ENCODE assay signal across 12 cellular contexts in the genomic region with DNA sequence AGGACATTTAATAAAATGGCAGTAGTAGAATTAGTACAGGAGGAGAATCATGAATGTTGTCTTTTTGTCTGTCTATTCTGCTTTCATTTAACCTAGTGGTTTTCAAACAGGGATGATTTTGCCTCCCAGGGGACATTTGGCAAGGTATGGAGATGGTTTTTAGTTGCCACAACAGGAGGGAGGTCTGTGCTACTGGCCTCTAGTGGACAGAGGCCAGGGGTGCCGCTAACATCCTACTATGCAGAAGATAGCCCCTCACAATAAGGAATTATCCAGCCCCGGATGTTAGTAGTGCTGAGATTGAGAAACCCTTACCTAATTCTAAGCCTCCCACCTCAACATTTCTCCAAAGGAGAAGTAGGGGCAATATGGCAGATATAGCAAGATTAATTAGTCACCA. TPM values are rescaled to one million over a fixed set of nuclear protein-coding genes. Genes with fewer than 3 reads are reported as not detected.
A peak's percentile ranks its signal among the peaks of the same experiment; 100 is the strongest.
DNase-seq lines count a peak whose midpoint lies in the region; ATAC-seq, FAIRE-seq and TF ChIP-seq lines count a peak whose summit lies in the region.
"Had no signal": no experiment of that assay in that cellular context is flagged by ENCODE, and none has a peak within 500 bp of the region (broad histone marks: within the 10 kb centered on the region; RNA-seq: fewer than 3 reads in every experiment).

No MANE protein-coding gene starts in this region.

- H4K20me1 ChIP-seq in PC-3 (ENCODE audit: low read length), result peaks cover 14% of the 10 kb centered on the region; the same call in 1 of the 2 replicates

- TF ChIP-seq CTCF in A549 (IDR thresholded peaks at IDR 0.05), result peak; percentile 46
- peak; percentile 33 for TF ChIP-seq CTCF in GM10248 (IDR thresholded peaks at IDR 0.05; ENCODE audit: control extremely low read depth, extremely low read depth, low read depth, missing control alignments)
- peak; percentile 78 for TF ChIP-seq CTCF in PC-3 (conservative IDR thresholded peaks at IDR 0.05; ENCODE audit: low read depth, low read length)

- FAIRE-seq in A549 (lab: Jason Lieb, UNC), result no peak

- intact Hi-C loops in PC-3 (cut with micrococcal nuclease), result no loop called here

- no peak overlapping the region for H2AFZ ChIP-seq in PC-3 (ENCODE audit: low read length)

- 85% methylated on average over 2 of the region's 2 CpGs for WGBS in A549 (ENCODE audit: missing lambda C conversion rate)

- H3K4me1 ChIP-seq in A549 (no peaks in the 10 kb centered on the region), PC-3 (ENCODE audit: insufficient read depth, low read length) (no peaks in the 10 kb centered on the region)
- H3K4me1 ChIP-seq: HAP-1 had no signal

- no peaks in the 10 kb centered on the region for H3F3A ChIP-seq in PC-3 (ENCODE audit: low read length, unreplicated experiment)

- POLR2A ChIA-PET in A549 (lab: Yijun Ruan, JAX) (no interaction called here), GM10248 (lab: Yijun Ruan, JAX) (no interaction called here), PC-3 (lab: Charles Lee; ENCODE audit: unreplicated experiment) (no interaction called here)

- H3K9me3 ChIP-seq in A549 (0 out of 3 replicates have a peak, but pooled peaks cover 5% of the 10 kb centered on the region), PC-3 (ENCODE audit: low read length) (peaks cover 5% of the 10 kb centered on the region; the same call in 1 of the 2 replicates)

- no peak overlapping the region for H3K4me3 ChIP-seq in A549
- no peak overlapping the region for H3K4me3 ChIP-seq in PC-3 (ENCODE audit: low read length)
- H3K4me3 ChIP-seq: HAP-1 had no signal

- TF ChIP-seq POLR2A in A549 (IDR thresholded peaks at IDR 0.05; ENCODE audit: low read length), result no peak

- H3K9ac ChIP-seq in PC-3 (ENCODE audit: low read length), result no peak overlapping the region

- no peak for TF ChIP-seq EP300 in A549 (IDR thresholded peaks at IDR 0.05)

- peak in 1 of 2 experiments; percentile 19 for DNase-seq in A549 (ENCODE audit: low read depth in 1 of 2, low spot score in 1 of 2)
- DNase-seq in GM10248 (ENCODE audit: extremely low spot score), result no peak
- DNase-seq in PC-3, result peak; percentile 39
- DNase-seq in glomerular visceral epithelial cell (ENCODE audit: extremely low spot score), result peak; percentile 8
- no peak for DNase-seq in NCI-H510A treated with DMSO at 0.1 percent for 48 hours (lab: John Stamatoyannopoulos, UW)
- DNase-seq: activated naive CD8-positive, alpha-beta T cell treated with anti-CD3 and anti-CD28 coated beads, Interleukin-2, amount 10 ng/mL, durations not matched to agents 7 days and 5 days; head of caudate nucleus; NCI-H1092 treated with DMSO at 0.1 percent for 48 hours had no signal

- no peak for TF ChIP-seq RAD21 in A549 (conservative IDR thresholded peaks at IDR 0.05 in 1 of 2, IDR thresholded peaks at IDR 0.05 in 1 of 2)

- no TSS peak for BruUV-seq in PC-3 (replicated peaks; lab: Mats Ljungman, UMichigan)

- H3K27me3 ChIP-seq in PC-3 (ENCODE audit: low read length), result no peaks in the 10 kb centered on the region

- H3K27ac ChIP-seq in A549 (no peak overlapping the region), PC-3 (ENCODE audit: low read length) (no peak overlapping the region)

- ATAC-seq in A549 (peak; percentile 93 to 95; a peak in 5 of 6 replicates), PC-3 (peak; percentile 33; the same call in 1 of the 2 replicates), HG02763 (IDR thresholded peaks at IDR 0.05; ENCODE audit: unreplicated experiment) (no peak), GM21619 (IDR thresholded peaks at IDR 0.05; ENCODE audit: unreplicated experiment) (no peak), HG03135 (IDR thresholded peaks at IDR 0.05; ENCODE audit: unreplicated experiment) (no peak)

- no peaks in the 10 kb centered on the region for H3K9me2 ChIP-seq in PC-3 (replicated peaks; ENCODE audit: low read length)

- peaks cover 83% of the 10 kb centered on the region for H3K36me3 ChIP-seq in PC-3 (ENCODE audit: low read depth, low read length)
- H3K36me3 ChIP-seq: HAP-1 had no signal

- CTCF ChIA-PET in A549 (lab: Yijun Ruan, JAX) (interaction anchor here (0.6 to 3.7 kb wide), 4 partner anchors 11 to 923 kb away, joined by 4 to 23 read pairs (median 12); no protein-coding TSS in a partner anchor), GM10248 (lab: Yijun Ruan, JAX) (interaction anchor here (1.2 to 5.1 kb wide), 4 partner anchors 10 to 1257 kb away, joined by 3 to 33 read pairs (median 24); no protein-coding TSS in a partner anchor), PC-3 (lab: Charles Lee) (no interaction called here)

- H3K4me2 ChIP-seq in A549 (no peak overlapping the region), PC-3 (ENCODE audit: low read length) (no peak overlapping the region)

- peaks cover 13% of the 10 kb centered on the region; the same call in 1 of the 2 replicates for H3K79me2 ChIP-seq in PC-3 (ENCODE audit: low read length)

TF ChIP-seq in A549, 52 proteins besides CTCF, POLR2A, EP300 and RAD21:
- 0 out of 3 replicates have a peak, but pooled peaks have one; percentile 10 for TF ChIP-seq SMC3 (IDR thresholded peaks at IDR 0.05)
- no peak for TF ChIP-seq KDM5A (IDR thresholded peaks at IDR 0.05)

RNA-seq across cellular contexts. Expression of a gene that starts 18.3 kb away (rescaled TPM):
- polyA plus RNA-seq in A549 (2011; rRNA removed) (56.9 and 60.1 TPM in 2 replicates), A549 (2017; fragmentation: RNase III; extraction: RNeasy Plus Mini Kit Qiagen cat#74134 plus additional on column Dnase treatment) (35.5 to 39.1 TPM (median 37.6 TPM) in 3 replicates)
- 16.4 and 20.3 TPM in 2 replicates for polyA plus RNA-seq in A549 (2012; cell fraction: cytosol; rRNA removed)
- 22.6 and 26.0 TPM in 2 replicates for polyA plus RNA-seq in A549 (2012; cell fraction: nucleus; rRNA removed)
- 30.2 and 37.6 TPM in 2 replicates for polyA minus RNA-seq in A549 (2011; rRNA and poly(A)+ RNA removed)
- total RNA-seq in PC-3 (2014; rRNA removed), result 31.2 and 41.4 TPM in 2 replicates

RNA-seq across cellular contexts. Expression of a gene that starts 18.6 kb away (rescaled TPM):
- 1.3 and 2.8 TPM in 2 replicates for polyA plus RNA-seq in A549 (2011; rRNA removed)
- 0.83 and 0.91 TPM in 2 replicates for polyA plus RNA-seq in A549 (2012; cell fraction: cytosol; rRNA removed)
- 0.58 and 0.67 TPM in 2 replicates for polyA plus RNA-seq in A549 (2012; cell fraction: nucleus; rRNA removed)
- 3.1 to 4.0 TPM (median 3.2 TPM) in 3 replicates for polyA plus RNA-seq in A549 (2017; fragmentation: RNase III; extraction: RNeasy Plus Mini Kit Qiagen cat#74134 plus additional on column Dnase treatment)
- 1.5 and 2.6 TPM in 2 replicates for polyA minus RNA-seq in A549 (2011; rRNA and poly(A)+ RNA removed)
- total RNA-seq in PC-3 (2014; rRNA removed), result 0.23 and 0.40 TPM in 2 replicates

Comparison
In these comparisons a context has a peak if more than half of its experiments do, and no peak if none do; other contexts are left out.
1. ATAC-seq: peak in A549 (2 of 2) and PC-3 (single experiment); none in HG02763 (single experiment), GM21619 (single experiment) and HG03135 (single experiment).
2. DNase-seq: peak in PC-3 (single experiment) and glomerular visceral epithelial cell (single experiment); none in GM10248 (single experiment) and NCI-H510A treated with DMSO at 0.1 percent for 48 hours (single experiment).
3. Peak in every context shown above with its lines, with median percentiles within 50 percentile points of each other: CTCF ChIP-seq.